ENCODE assay signal across 8 cellular contexts in genomic region chr19:46016426-46017094, GRCh38. TPM values are rescaled to one million over a fixed set of nuclear protein-coding genes. Genes with fewer than 3 reads are reported as not detected.
A peak's percentile ranks its signal among the peaks of the same experiment; 100 is the strongest.
DNase-seq lines count a peak whose midpoint lies in the region; ATAC-seq and TF ChIP-seq lines count a peak whose summit lies in the region.

No MANE protein-coding gene starts in this region.

- ATAC-seq in aorta (ENCODE audit: low FRiP score) = peak; percentile 85

- H3K36me3 ChIP-seq in aorta (ENCODE audit: control insufficient read depth in 1 of 2, insufficient read depth in 2 of 2, low read length in 1 of 2) = no peaks in the 10 kb centered on the region

- intact Hi-C loops in aorta (cut with DNase I) = no loop called here

- WGBS in aorta, 2 donors = 0% methylated on average over 39 to 48 of the region's 48 CpGs

- peak overlapping the region; percentile 71 for H3K27ac Mint-ChIP-seq in T-helper 2 cell treated with Interferon-gamma antibody and Interleukin-4, amounts not matched to agents 5 μg/mL and 100 μg/mL, for 36 hours

- peak; percentile 31 for DNase-seq in AG09319 (ENCODE audit: extremely low read depth, low read depth)
- DNase-seq in GM20000 (ENCODE audit: low spot score) = peak; percentile 93
- DNase-seq in NCI-H1092 treated with DMSO at 0.1 percent for 48 hours (lab: John Stamatoyannopoulos, UW) = peak; percentile 66
- DNase-seq in T-helper 2 cell treated with Interferon-gamma antibody and Interleukin-4, amounts not matched to agents 5 μg/mL and 100 μg/mL, for 36 hours (ENCODE audit: low spot score) = peak; percentile 76
- peak in 55 of 58 donors; percentile 14 to 82 (median 63) for DNase-seq in anterior cingulate cortex (lab: John Stamatoyannopoulos, UW)
- peak; percentile 90 for DNase-seq in hepatic stellate cell (ENCODE audit: low spot score)
- peak; percentile 86 for DNase-seq in retina
- DNase-seq in aorta = peak; percentile 85 to 94

- H3K4me1 ChIP-seq in aorta (ENCODE audit: control insufficient read depth in 1 of 2, insufficient read depth in 2 of 2, low read length in 2 of 2) = no peaks in the 10 kb centered on the region

- peaks cover 15% of the 10 kb centered on the region for H3K4me1 Mint-ChIP-seq in T-helper 2 cell treated with Interferon-gamma antibody and Interleukin-4, amounts not matched to agents 5 μg/mL and 100 μg/mL, for 36 hours (ENCODE audit: low read depth)

- no peaks in the 10 kb centered on the region for H3K9me3 Mint-ChIP-seq in T-helper 2 cell treated with Interferon-gamma antibody and Interleukin-4, amounts not matched to agents 5 μg/mL and 100 μg/mL, for 36 hours

- peak overlapping the region; percentile 41 to 69 for H3K4me3 ChIP-seq in aorta (ENCODE audit: low read length in 2 of 2)

- peaks cover 8% of the 10 kb centered on the region for H3K36me3 Mint-ChIP-seq in T-helper 2 cell treated with Interferon-gamma antibody and Interleukin-4, amounts not matched to agents 5 μg/mL and 100 μg/mL, for 36 hours (ENCODE audit: low read depth)

- peaks cover 15% of the 10 kb centered on the region for H3K27me3 Mint-ChIP-seq in T-helper 2 cell treated with Interferon-gamma antibody and Interleukin-4, amounts not matched to agents 5 μg/mL and 100 μg/mL, for 36 hours (ENCODE audit: low read depth)

- TF ChIP-seq CTCF in AG09319 (IDR thresholded peaks at IDR 0.05; ENCODE audit: low read depth, low read length) = peak; percentile 82
- TF ChIP-seq CTCF in GM20000 (IDR thresholded peaks at IDR 0.05; ENCODE audit: extremely low read depth, missing control alignments) = peak; percentile 86

- peak overlapping the region; percentile 90 for H3K4me3 Mint-ChIP-seq in T-helper 2 cell treated with Interferon-gamma antibody and Interleukin-4, amounts not matched to agents 5 μg/mL and 100 μg/mL, for 36 hours

- H3K27ac ChIP-seq in aorta (ENCODE audit: low read depth in 1 of 2, low read length in 2 of 2) = no peak overlapping the region

- no peaks in the 10 kb centered on the region for H3K9me3 ChIP-seq in aorta (ENCODE audit: control insufficient read depth, low read length)

- no peaks in the 10 kb centered on the region for H3K27me3 ChIP-seq in aorta (ENCODE audit: control insufficient read depth in 1 of 2, insufficient read depth in 2 of 2, low read length in 1 of 2)

RNA-seq across cellular contexts. Expression of gene PGLYRP1, which starts 6.3 kb away (rescaled TPM):
- 1 to 10 TPM in 1 of 2 donors, not detected in 1; 1.4 TPM for total RNA-seq in aorta
- 1 to 10 TPM in 1 of 2 donors, not detected in 1; 1.9 TPM for polyA plus RNA-seq in aorta

RNA-seq across cellular contexts. Expression of gene CCDC61, which starts 21.3 kb away (rescaled TPM):
- total RNA-seq in aorta = 10 to 100 TPM; 11.7 to 24.0 TPM
- polyA plus RNA-seq in aorta = 10 to 100 TPM in 1 of 2 donors, under 1 TPM in 1; 0.50 to 19.4 TPM

RNA-seq across cellular contexts. Expression of gene IGFL4, which starts 24.2 kb away (rescaled TPM):
- total RNA-seq in aorta = not detected
- not detected for polyA plus RNA-seq in aorta

RNA-seq across cellular contexts. Expression of gene NOVA2, which starts 42.9 kb away (rescaled TPM):
- total RNA-seq in aorta = 10 to 100 TPM in 1 of 2 donors, 1 to 10 TPM in 1; 8.1 to 18.2 TPM
- under 1 TPM in 1 of 2 donors, not detected in 1; 0.13 TPM for polyA plus RNA-seq in aorta

Comparison
In these comparisons a context has a peak if more than half of its experiments do, and no peak if none do; other contexts are left out.
1. DNase-seq: peak in every context shown above with its lines; median percentile 93 in GM20000; 90 in hepatic stellate cell; 90 in aorta; 86 in retina; 76 in T-helper 2 cell treated with Interferon-gamma antibody and Interleukin-4, amounts not matched to agents 5 μg/mL and 100 μg/mL, for 36 hours; 66 in NCI-H1092 treated with DMSO at 0.1 percent for 48 hours; 63 in anterior cingulate cortex; 31 in AG09319.